1 cellular context compared by ENCODE assay signal in genomic region chr3:114374433-114374832, GRCh38.
TF ChIP-seq lines count a peak whose summit lies in the region.

No MANE protein-coding gene starts in this region.

TF ChIP-seq in A549, 52 proteins besides CTCF, POLR2A, EP300 and RAD21 (continued from another document):
- TF ChIP-seq REST (IDR thresholded peaks at IDR 0.05) (no peak), FOSB (CRISPR knock-in tag; IDR thresholded peaks at IDR 0.05) (no peak), ATOH8 (CRISPR knock-in tag; IDR thresholded peaks at IDR 0.05; ENCODE audit: low read depth) (no peak), HEYL (CRISPR knock-in tag; IDR thresholded peaks at IDR 0.05) (no peak), E2F6 (IDR thresholded peaks at IDR 0.05; ENCODE audit: borderline replicate concordance, low read depth) (no peak), HMGXB4 (CRISPR knock-in tag; IDR thresholded peaks at IDR 0.05; ENCODE audit: borderline replicate concordance) (no peak), FOSL2 (IDR thresholded peaks at IDR 0.05) (no peak), FOSL2 (CRISPR knock-in tag; IDR thresholded peaks at IDR 0.05) (no peak), RFX5 (IDR thresholded peaks at IDR 0.05) (no peak), SMC3 (IDR thresholded peaks at IDR 0.05) (no peak)
